ENCODE assay signal across 36 cellular contexts in the genomic region with DNA sequence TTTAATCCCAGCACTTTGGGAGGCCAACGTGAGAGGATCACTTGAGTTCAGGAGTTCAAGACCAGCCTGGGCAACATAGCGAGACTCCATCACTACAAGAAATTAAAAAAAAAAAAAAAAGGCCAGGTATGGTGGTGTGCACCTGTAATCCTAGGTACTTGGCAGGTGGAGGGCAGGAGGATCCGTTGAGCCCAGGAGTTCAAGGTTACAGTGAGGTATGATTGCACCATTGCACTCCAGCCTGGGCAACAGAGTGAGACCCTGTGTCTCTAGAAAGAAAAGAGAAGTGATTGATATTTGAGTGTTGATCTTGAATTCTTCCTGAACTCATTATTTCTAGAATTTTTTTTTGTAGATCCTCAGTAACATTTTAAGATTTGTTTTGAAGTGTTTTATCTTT.
"Had no signal": no experiment of that assay in that cellular context is flagged by ENCODE, and none has a peak within 500 bp of the region (broad histone marks: within the 10 kb centered on the region; RNA-seq: fewer than 3 reads in every experiment).

No MANE protein-coding gene starts in this region.

- H3K27me3 ChIP-seq: adrenal gland, body of pancreas, brain microvascular endothelial cell, breast epithelium had no signal

- H3K4me3 ChIP-seq: adrenal gland, body of pancreas, breast epithelium had no signal

- H3K27me3 Mint-ChIP-seq: activated CD4-positive, alpha-beta memory T cell treated with anti-CD3 and anti-CD28 coated beads, Interleukin-2, amount 10 ng/mL, durations not matched to agents 7 days and 5 days; activated CD4-positive, alpha-beta T cell treated with anti-CD3 and anti-CD28 coated beads for 36 hours; activated CD4-positive, alpha-beta T cell treated with anti-CD3 and anti-CD28 coated beads, Interleukin-2, amount 10 ng/mL, durations not matched to agents 7 days and 5 days; activated naive CD8-positive, alpha-beta T cell treated with anti-CD3 and anti-CD28 coated beads for 36 hours; activated T-helper 17 cell treated with anti-CD3 and anti-CD28 coated beads, Interleukin-2, amount 50 U/mL, for 72 hours had no signal

- H3K36me3 ChIP-seq: breast epithelium had no signal

- H3K27ac Mint-ChIP-seq: activated CD4-positive, alpha-beta memory T cell treated with anti-CD3 and anti-CD28 coated beads, Interleukin-2, amount 10 ng/mL, durations not matched to agents 7 days and 5 days; activated CD4-positive, alpha-beta T cell treated with anti-CD3 and anti-CD28 coated beads for 36 hours; activated CD4-positive, alpha-beta T cell treated with anti-CD3 and anti-CD28 coated beads, Interleukin-2, amount 10 ng/mL, durations not matched to agents 7 days and 5 days; activated naive CD4-positive, alpha-beta T cell treated with anti-CD3 and anti-CD28 coated beads for 36 hours; activated naive CD4-positive, alpha-beta T cell treated with anti-CD3 and anti-CD28 coated beads, Interleukin-2, amount 50 U/mL, for 72 hours; activated naive CD8-positive, alpha-beta T cell treated with anti-CD3 and anti-CD28 coated beads for 36 hours; activated T-helper 17 cell treated with anti-CD3 and anti-CD28 coated beads, Interleukin-2, amount 50 U/mL, for 72 hours; T-helper 1 cell treated with Interleukin-12 subunit alpha and Interleukin-12 subunit beta and Interleukin-4 antibody, amounts not matched to agents 30 μg/mL and 1 μg/mL, for 36 hours; T-helper 2 cell treated with Interferon-gamma antibody and Interleukin-4, amounts not matched to agents 5 μg/mL and 100 μg/mL, for 36 hours had no signal

- H3K4me3 Mint-ChIP-seq: activated CD4-positive, alpha-beta memory T cell treated with anti-CD3 and anti-CD28 coated beads, Interleukin-2, amount 10 ng/mL, durations not matched to agents 7 days and 5 days; activated CD4-positive, alpha-beta T cell treated with anti-CD3 and anti-CD28 coated beads for 36 hours; activated CD4-positive, alpha-beta T cell treated with anti-CD3 and anti-CD28 coated beads, Interleukin-2, amount 10 ng/mL, durations not matched to agents 7 days and 5 days; activated naive CD4-positive, alpha-beta T cell treated with anti-CD3 and anti-CD28 coated beads for 36 hours; activated naive CD8-positive, alpha-beta T cell treated with anti-CD3 and anti-CD28 coated beads for 36 hours; activated T-helper 17 cell treated with anti-CD3 and anti-CD28 coated beads, Interleukin-2, amount 50 U/mL, for 72 hours; T-helper 1 cell treated with Interleukin-12 subunit alpha and Interleukin-12 subunit beta and Interleukin-4 antibody, amounts not matched to agents 30 μg/mL and 1 μg/mL, for 36 hours; T-helper 2 cell treated with Interferon-gamma antibody and Interleukin-4, amounts not matched to agents 5 μg/mL and 100 μg/mL, for 36 hours had no signal

- H3K9me3 ChIP-seq: body of pancreas had no signal

- DNase-seq: activated CD4-positive, alpha-beta memory T cell treated with anti-CD3 and anti-CD28 coated beads, Interleukin-2, amount 10 ng/mL, durations not matched to agents 7 days and 5 days; activated CD4-positive, alpha-beta T cell treated with anti-CD3 and anti-CD28 coated beads for 1 hour; activated CD4-positive, alpha-beta T cell treated with anti-CD3 and anti-CD28 coated beads for 36 hours; activated CD4-positive, alpha-beta T cell treated with anti-CD3 and anti-CD28 coated beads for 48 hours; activated CD4-positive, alpha-beta T cell treated with anti-CD3 and anti-CD28 coated beads, Interleukin-2, amount 10 ng/mL, durations not matched to agents 7 days and 5 days; activated CD4-positive, alpha-beta T cell treated with anti-CD3 and anti-CD28 coated beads, Interleukin-2, amount 50 U/mL, for 48 hours; activated CD4-positive, CD25-positive, alpha-beta regulatory T cell; activated CD8-positive, alpha-beta memory T cell treated with anti-CD3 and anti-CD28 coated beads, Interleukin-2, amount 50 U/mL, for 4 hours; activated effector memory CD4-positive, alpha-beta T cell treated with anti-CD3 and anti-CD28 coated beads, Interleukin-2, amount 50 U/mL, for 16 hours; activated gamma-delta T cell treated with Interleukin-2 at 50 U/mL for 16 hours; activated naive CD4-positive, alpha-beta T cell; activated naive CD4-positive, alpha-beta T cell treated with anti-CD3 and anti-CD28 coated beads for 36 hours; activated naive CD4-positive, alpha-beta T cell treated with anti-CD3 and anti-CD28 coated beads, Interleukin-2, amount 50 U/mL, for 16 hours; activated naive CD8-positive, alpha-beta T cell treated with anti-CD3 and anti-CD28 coated beads for 36 hours; activated T-cell treated with anti-CD3 and anti-CD28 coated beads for 4 hours; activated T-cell treated with anti-CD3 and anti-CD28 coated beads, Interleukin-2, amount 50 U/mL, for 1 hour; activated T-cell treated with anti-CD3 and anti-CD28 coated beads, Interleukin-2, amount 50 U/mL, for 48 hours; adrenal gland; amniotic stem cell; aorta; body of pancreas; brain microvascular endothelial cell; central memory CD4-positive, alpha-beta T cell; T-helper 1 cell; T-helper 2 cell; T-helper 9 cell had no signal

- FAIRE-seq: astrocyte, colon, TTC549 had no signal

- H3K27ac ChIP-seq: adrenal gland, body of pancreas, brain microvascular endothelial cell, breast epithelium, VCaP had no signal

- ATAC-seq: activated CD4-positive, alpha-beta T cell treated with anti-CD3 and anti-CD28 coated beads for 36 hours; activated CD4-positive, CD25-positive, alpha-beta regulatory T cell treated with anti-CD3 and anti-CD28 coated beads, Interleukin-2, amount 50 U/mL, for 24 hours; activated naive CD4-positive, alpha-beta T cell treated with anti-CD3 and anti-CD28 coated beads, Interleukin-2, amount 50 U/mL, for 72 hours; activated T-helper 17 cell treated with anti-CD3 and anti-CD28 coated beads, Interleukin-2, amount 50 U/mL, for 72 hours; body of pancreas had no signal

- H3K4me1 Mint-ChIP-seq: activated CD4-positive, alpha-beta memory T cell treated with anti-CD3 and anti-CD28 coated beads, Interleukin-2, amount 10 ng/mL, durations not matched to agents 7 days and 5 days; activated CD4-positive, alpha-beta T cell treated with anti-CD3 and anti-CD28 coated beads for 36 hours; activated T-helper 17 cell treated with anti-CD3 and anti-CD28 coated beads, Interleukin-2, amount 50 U/mL, for 72 hours had no signal

- H3K4me1 ChIP-seq: body of pancreas, breast epithelium had no signal
